ENCODE assay signal across 1 cellular context in genomic region chr7:10940748-10941358, GRCh38.
TF ChIP-seq lines count a peak whose summit lies in the region.

No MANE protein-coding gene starts in this region.

TF ChIP-seq in HepG2, 621 proteins besides CTCF, POLR2A, EP300 and RAD21 (continued from another document):
- TF ChIP-seq ZNF790 (CRISPR knock-in tag; IDR thresholded peaks at IDR 0.05; ENCODE audit: borderline replicate concordance) (peak; percentile 12; the same call in 1 of the 2 replicates), GABPA (IDR thresholded peaks at IDR 0.05; ENCODE audit: low read depth, low read length) (no peak), GABPA (CRISPR knock-in tag; IDR thresholded peaks at IDR 0.05; ENCODE audit: low read depth) (peak; percentile 66), NONO (IDR thresholded peaks at IDR 0.05) (no peak), NONO (CRISPR knock-in tag; conservative IDR thresholded peaks at IDR 0.05) (0 out of 2 replicates have a peak, but pooled peaks have one; percentile 12), ZKSCAN8 (CRISPR knock-in tag; IDR thresholded peaks at IDR 0.05; ENCODE audit: borderline replicate concordance) (no peak), IRF2 (CRISPR knock-in tag; IDR thresholded peaks at IDR 0.05) (no peak), ZNF251 (CRISPR knock-in tag; IDR thresholded peaks at IDR 0.05) (no peak), ZUFSP (CRISPR knock-in tag; IDR thresholded peaks at IDR 0.05; ENCODE audit: borderline replicate concordance) (no peak), ZKSCAN5 (CRISPR knock-in tag; IDR thresholded peaks at IDR 0.05) (no peak), ZNF367 (CRISPR knock-in tag; IDR thresholded peaks at IDR 0.05; ENCODE audit: borderline replicate concordance) (no peak), BORCS8-MEF2B (CRISPR knock-in tag; IDR thresholded peaks at IDR 0.05) (no peak), SMARCC2 (IDR thresholded peaks at IDR 0.05) (no peak), GZF1 (CRISPR knock-in tag; IDR thresholded peaks at IDR 0.05) (no peak), ZNF850 (CRISPR knock-in tag; conservative IDR thresholded peaks at IDR 0.05) (0 out of 2 replicates have a peak, but pooled peaks have one; percentile 72), ATAD3A (CRISPR knock-in tag; IDR thresholded peaks at IDR 0.05) (no peak), ZC3H4 (CRISPR knock-in tag; IDR thresholded peaks at IDR 0.05; ENCODE audit: borderline replicate concordance) (peak; percentile 75; the same call in 1 of the 2 replicates), ZEB1 (IDR thresholded peaks at IDR 0.05; ENCODE audit: insufficient replicate concordance, low read depth) (peak; percentile 87), KAT8 (CRISPR knock-in tag; IDR thresholded peaks at IDR 0.05) (no peak), IRX3 (CRISPR knock-in tag; IDR thresholded peaks at IDR 0.05; ENCODE audit: borderline replicate concordance, low read depth) (no peak), SAFB2 (CRISPR knock-in tag; IDR thresholded peaks at IDR 0.05; ENCODE audit: borderline replicate concordance, low read depth) (0 out of 2 replicates have a peak, but pooled peaks have one; percentile 17), ZNF703 (CRISPR knock-in tag; IDR thresholded peaks at IDR 0.05; ENCODE audit: borderline replicate concordance) (no peak), ZNF501 (CRISPR knock-in tag; IDR thresholded peaks at IDR 0.05) (no peak), ZBTB20 (CRISPR knock-in tag; IDR thresholded peaks at IDR 0.05; ENCODE audit: borderline replicate concordance, low read depth) (no peak), MAX (IDR thresholded peaks at IDR 0.05) (no peak; the same call in 1 of the 2 replicates), HOXA9 (CRISPR knock-in tag; IDR thresholded peaks at IDR 0.05; ENCODE audit: borderline replicate concordance) (no peak), HOXD1 (CRISPR knock-in tag; IDR thresholded peaks at IDR 0.05) (no peak), ZSCAN5A (CRISPR knock-in tag; IDR thresholded peaks at IDR 0.05; ENCODE audit: borderline replicate concordance) (no peak), STAT5B (CRISPR knock-in tag; IDR thresholded peaks at IDR 0.05) (no peak), ATF4 (CRISPR knock-in tag; IDR thresholded peaks at IDR 0.05) (0 out of 4 replicates have a peak, but pooled peaks of 1 of the 2 experiments have one; percentile 35), MXD4 (CRISPR knock-in tag; IDR thresholded peaks at IDR 0.05) (no peak)
